8 cellular contexts compared by ENCODE assay signal in the genomic region with DNA sequence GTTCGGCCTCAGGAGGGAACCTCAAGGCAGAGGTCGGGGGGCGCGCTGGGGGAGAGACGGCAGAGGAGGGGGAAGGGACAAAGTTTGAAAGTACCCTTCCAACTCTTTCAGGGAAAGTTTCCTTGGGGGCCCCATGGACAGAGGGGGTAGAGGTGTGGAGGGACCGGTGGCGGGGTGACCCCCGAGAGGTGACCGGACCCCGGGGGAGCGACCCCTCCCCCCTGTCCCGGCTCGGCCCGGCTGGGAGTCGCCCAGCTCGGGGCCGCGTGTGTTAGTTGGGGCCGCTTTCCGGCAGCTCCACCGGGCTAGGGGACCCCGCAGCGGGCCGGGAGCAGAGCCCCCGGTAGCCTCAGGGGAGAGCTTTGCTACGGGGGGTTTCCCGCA. TPM values are rescaled to one million over a fixed set of nuclear protein-coding genes. Genes with fewer than 3 reads are reported as not detected.
DNase-seq lines count a peak whose midpoint lies in the region; ATAC-seq and TF ChIP-seq lines count a peak whose summit lies in the region.

No MANE protein-coding gene starts in this region.

- peaks cover 0 to 5% (median 0%) of the 10 kb centered on the region in 5 donors for H3K36me3 Mint-ChIP-seq in naive thymus-derived CD4-positive, alpha-beta T cell

- intact Hi-C loops in naive thymus-derived CD4-positive, alpha-beta T cell (cut with micrococcal nuclease) = loop anchor here (10.0 kb wide), 3 partner anchors 120 to 380 kb away; partner anchors contain the start of genes NOL12 (in 1 of the 2) and PLA2G6 (in 1 of the 2)
- intact Hi-C loops in sciatic nerve (cut with DNase I) = no loop called here

- no peaks in the 10 kb centered on the region for H3K36me3 ChIP-seq in HUES6 (ENCODE audit: control insufficient read depth, insufficient read depth, low read length)
- no peaks in the 10 kb centered on the region for H3K36me3 ChIP-seq in naive thymus-derived CD4-positive, alpha-beta T cell (ENCODE audit: control insufficient read depth in 2 of 3, insufficient read depth in 3 of 3, low read length in 3 of 3)

- in situ Hi-C loops in KBM-7 (cut with MboI; ENCODE audit: low pct_unique_long_range_greater_than_20kb, low sequenced_read_pairs) = no loop called here

- peaks cover 0 to 2% (median 0%) of the 10 kb centered on the region in 11 donors for H3K9me3 Mint-ChIP-seq in naive thymus-derived CD4-positive, alpha-beta T cell

- peaks cover 21% of the 10 kb centered on the region for H3K4me1 ChIP-seq in HUES6 (ENCODE audit: control insufficient read depth, insufficient read depth, low read length)
- H3K4me1 ChIP-seq in naive thymus-derived CD4-positive, alpha-beta T cell (ENCODE audit: control insufficient read depth in 2 of 2, insufficient read depth in 2 of 2, low read length in 2 of 2) = peaks cover 14 to 32% of the 10 kb centered on the region in 2 donors

- H3K4me1 Mint-ChIP-seq in naive thymus-derived CD4-positive, alpha-beta T cell = peaks cover 15 to 56% (median 46%) of the 10 kb centered on the region in 7 donors

- peak overlapping the region; percentile 66; the same call in 1 of the 2 replicates for H3K27ac ChIP-seq in HUES6 (ENCODE audit: low read depth, low read length)
- peak overlapping the region; percentile 44 for H3K27ac ChIP-seq in naive thymus-derived CD4-positive, alpha-beta T cell (ENCODE audit: low read depth, low read length)

- TF ChIP-seq CTCF in AG04449 (IDR thresholded peaks at IDR 0.05; ENCODE audit: insufficient read depth, low read length, missing control alignments) (no peak), choroid plexus epithelial cell (conservative IDR thresholded peaks at IDR 0.05; ENCODE audit: low read depth, low read length) (no peak)

- POLR2A ChIA-PET in AG04449 (lab: Yijun Ruan, JAX) = interaction anchor here (0.6 to 1.4 kb wide), 9 partner anchors 8 to 143 kb away, joined by 3 to 7 read pairs (median 4); partner anchors contain the start of genes ANKRD54 and LGALS1
- POLR2A ChIA-PET in naive thymus-derived CD4-positive, alpha-beta T cell (lab: Charles Lee) = interaction anchor here (0.9 kb wide), 1 partner anchor 469 kb away, joined by 3 read pairs; no protein-coding TSS in a partner anchor

- H3K27ac Mint-ChIP-seq in naive thymus-derived CD4-positive, alpha-beta T cell = peak overlapping the region in 3 of 9 donors; percentile 48 to 84 (median 69)

- no peaks in the 10 kb centered on the region for H3K9me3 ChIP-seq in HUES6 (ENCODE audit: control insufficient read depth, insufficient read depth, low read depth, low read length)
- no peaks in the 10 kb centered on the region for H3K9me3 ChIP-seq in naive thymus-derived CD4-positive, alpha-beta T cell (ENCODE audit: control insufficient read depth in 2 of 3, low read length in 3 of 3)

- H3K27me3 Mint-ChIP-seq in naive thymus-derived CD4-positive, alpha-beta T cell = peaks cover 4 to 51% (median 28%) of the 10 kb centered on the region in 5 donors

- no peak for ATAC-seq in naive thymus-derived CD4-positive, alpha-beta T cell
- ATAC-seq in sciatic nerve = no peak
- ATAC-seq in GM18502 (IDR thresholded peaks at IDR 0.05; ENCODE audit: poor library complexity, unreplicated experiment) = no peak

- H3K4me3 Mint-ChIP-seq in naive thymus-derived CD4-positive, alpha-beta T cell = peak overlapping the region; percentile 44 to 85 (median 75)

- CTCF ChIA-PET in AG04449 (lab: Yijun Ruan, JAX) = interaction anchor here (1.5 to 2.3 kb wide), 2 partner anchors 14 to 161 kb away, joined by 5 to 21 read pairs; no protein-coding TSS in a partner anchor
- CTCF ChIA-PET in naive thymus-derived CD4-positive, alpha-beta T cell (lab: Charles Lee) = no interaction called here

- H3K9ac ChIP-seq in HUES6 (ENCODE audit: low read length) = peak overlapping the region; percentile 91

- peak overlapping the region; percentile 76 for H3K4me3 ChIP-seq in AG04449 (ENCODE audit: low read depth, low read length)
- H3K4me3 ChIP-seq in HUES6 (ENCODE audit: low read depth, low read length) = peak overlapping the region; percentile 93
- H3K4me3 ChIP-seq in choroid plexus epithelial cell (ENCODE audit: low read depth, low read length) = peak overlapping the region; percentile 77
- no peak overlapping the region for H3K4me3 ChIP-seq in naive thymus-derived CD4-positive, alpha-beta T cell (ENCODE audit: low read length)

- H3K27me3 ChIP-seq in HUES6 (ENCODE audit: control insufficient read depth, insufficient read depth, low read length) = peaks cover 42% of the 10 kb centered on the region
- H3K27me3 ChIP-seq in naive thymus-derived CD4-positive, alpha-beta T cell (ENCODE audit: control insufficient read depth in 2 of 2, insufficient read depth in 2 of 2, low read length in 2 of 2) = peaks cover 0 to 20% of the 10 kb centered on the region in 2 donors

- DNase-seq in AG04449 (ENCODE audit: low read depth, low spot score) (no peak), choroid plexus epithelial cell (ENCODE audit: low read depth) (no peak), COR-L47 (lab: John Stamatoyannopoulos, UW) (no peak), sciatic nerve (ENCODE audit: low spot score) (no peak), KBM-7 (no peak)
- peak in 3 of 9 donors; percentile 9 to 40 (median 34) for DNase-seq in naive thymus-derived CD4-positive, alpha-beta T cell

RNA-seq across cellular contexts. Expression of gene GCAT, which starts 3.2 kb away (rescaled TPM):
- total RNA-seq in naive thymus-derived CD4-positive, alpha-beta T cell = 10 to 100 TPM in 1 of 5 experiments, 1 to 10 TPM in 4; 1.1 to 14.6 (median 5.4) TPM
- 1 to 10 TPM; 7.8 to 8.1 TPM for polyA plus RNA-seq in naive thymus-derived CD4-positive, alpha-beta T cell
- 7.6 TPM for total RNA-seq in sciatic nerve

RNA-seq across cellular contexts. Expression of gene GALR3, which starts 18.7 kb away (rescaled TPM):
- not detected for total RNA-seq in naive thymus-derived CD4-positive, alpha-beta T cell
- not detected for polyA plus RNA-seq in naive thymus-derived CD4-positive, alpha-beta T cell
- not detected for total RNA-seq in sciatic nerve

RNA-seq across cellular contexts. Expression of gene ANKRD54, which starts 39.6 kb away (rescaled TPM):
- 10 to 100 TPM; 18.9 to 26.2 (median 20.4) TPM for total RNA-seq in naive thymus-derived CD4-positive, alpha-beta T cell
- 10 to 100 TPM; 14.3 to 18.5 TPM for polyA plus RNA-seq in naive thymus-derived CD4-positive, alpha-beta T cell
- total RNA-seq in sciatic nerve = 17.3 TPM

RNA-seq across cellular contexts. Expression of gene EIF3L, which starts 44.7 kb away (rescaled TPM):
- total RNA-seq in naive thymus-derived CD4-positive, alpha-beta T cell = 100 to 1,000 TPM; 383 to 586 (median 525) TPM
- 100 to 1,000 TPM; 338 to 419 TPM for polyA plus RNA-seq in naive thymus-derived CD4-positive, alpha-beta T cell
- total RNA-seq in sciatic nerve = 315 TPM
